ENCODE assay signal across 28 cellular contexts in genomic region chr12:27614386-27614785, GRCh38.
"Had no signal": no experiment of that assay in that cellular context is flagged by ENCODE, and none has a peak within 500 bp of the region (broad histone marks: within the 10 kb centered on the region; RNA-seq: fewer than 3 reads in every experiment).

No MANE protein-coding gene starts in this region.

- ATAC-seq: lower lobe of right lung, right lobe of liver had no signal

- DNase-seq: activated CD4-positive, alpha-beta T cell treated with anti-CD3 and anti-CD28 coated beads for 4 hours; activated CD4-positive, alpha-beta T cell treated with anti-CD3 and anti-CD28 coated beads, Interleukin-2, amount 50 U/mL, for 48 hours; activated CD8-positive, alpha-beta memory T cell treated with anti-CD3 and anti-CD28 coated beads for 24 hours; activated effector memory CD4-positive, alpha-beta T cell treated with Interleukin-2 at 50 U/mL for 16 hours; activated naive CD4-positive, alpha-beta T cell treated with anti-CD3 and anti-CD28 coated beads for 36 hours; activated naive CD8-positive, alpha-beta T cell treated with anti-CD3 and anti-CD28 coated beads for 36 hours; brain microvascular endothelial cell; dorsolateral prefrontal cortex; effector memory CD4-positive, alpha-beta T cell; erythroblast; gastrocnemius medialis; glutamatergic neuron; kidney; lower lobe of right lung; mesendoderm; naive B cell; nephron progenitor cell; ovary; right lobe of liver; stimulated activated CD4-positive, alpha-beta T cell treated with anti-CD3 and anti-CD28 coated beads, Interleukin-15, amount 100 ng/mL, for 24 hours; stimulated activated CD4-positive, alpha-beta T cell treated with anti-CD3 and anti-CD28 coated beads, Interleukin-2, amount 100 ng/mL, for 24 hours; stimulated activated naive CD4-positive, alpha-beta T cell treated with Interleukin-2 at 50 U/mL for 16 hours; uterus had no signal

- H3K27ac ChIP-seq: brain microvascular endothelial cell, coronary artery, gastrocnemius medialis, lower lobe of right lung, neutrophil, ovary, right lobe of liver, tibial nerve, uterus, VCaP had no signal

- H3K4me1 ChIP-seq: right lobe of liver, uterus had no signal

- H3K9me3 ChIP-seq: gastrocnemius medialis, lower lobe of right lung, neutrophil, ovary, right lobe of liver, tibial nerve, uterus had no signal

- H3K4me3 ChIP-seq: coronary artery, dorsolateral prefrontal cortex, gastrocnemius medialis, lower lobe of right lung, ovary, right lobe of liver, skin epidermis, tibial nerve, uterus had no signal

- H3K36me3 ChIP-seq: brain microvascular endothelial cell, gastrocnemius medialis, lower lobe of right lung, neutrophil, ovary, right lobe of liver, tibial nerve, uterus had no signal

- H3K27me3 ChIP-seq: brain microvascular endothelial cell, dorsolateral prefrontal cortex, gastrocnemius medialis, neutrophil, ovary, right lobe of liver, tibial nerve, uterus had no signal
